Comparison of ENCODE assay signal across 27 cellular contexts in genomic region chr9:35643046-35643445, GRCh38. TPM values are rescaled to one million over a fixed set of nuclear protein-coding genes. Genes with fewer than 3 reads are reported as not detected.
"Had no signal": no experiment of that assay in that cellular context is flagged by ENCODE, and none has a peak within 500 bp of the region (broad histone marks: within the 10 kb centered on the region; RNA-seq: fewer than 3 reads in every experiment).

No MANE protein-coding gene starts in this region.

- H3K9ac ChIP-seq: SK-N-SH had no signal

- H3K4me1 ChIP-seq: breast epithelium, SJCRH30 had no signal

- DNase-seq: activated CD4-positive, alpha-beta T cell treated with anti-CD3 and anti-CD28 coated beads for 4 hours; activated CD8-positive, alpha-beta memory T cell treated with anti-CD3 and anti-CD28 coated beads, Interleukin-2, amount 50 U/mL, for 4 hours; activated CD8-positive, alpha-beta T cell treated with anti-CD3 and anti-CD28 coated beads for 36 hours; activated effector memory CD4-positive, alpha-beta T cell treated with Interleukin-2 at 50 U/mL for 16 hours; activated naive CD4-positive, alpha-beta T cell; activated T-cell treated with anti-CD3 and anti-CD28 coated beads, Interleukin-2, amount 50 U/mL, for 1 hour; aorta; caudate nucleus; MG63; MV-4-11; NCI-H1092 treated with DMSO at 0.1 percent for 48 hours; NCI-H1417 treated with DMSO at 0.1 percent for 48 hours; NCI-H1694 treated with DMSO at 0.1 percent for 48 hours; NCI-H2081; NCI-H446; NCI-H524; Right ventricle myocardium superior; SJCRH30; SK-N-SH; T-helper 1 cell had no signal

- ATAC-seq: activated CD8-positive, alpha-beta T cell treated with anti-CD3 and anti-CD28 coated beads for 36 hours had no signal

- H3K27me3 ChIP-seq: breast epithelium, MG63, Peyer's patch, SJCRH30 had no signal

- H3K4me3 Mint-ChIP-seq: activated CD8-positive, alpha-beta T cell treated with anti-CD3 and anti-CD28 coated beads for 36 hours; activated naive CD4-positive, alpha-beta T cell treated with anti-CD3 and anti-CD28 coated beads, Interleukin-2, amount 50 U/mL, for 24 hours; activated T-helper 1 cell treated with anti-CD3 and anti-CD28 coated beads, Interleukin-12 subunit alpha, Interleukin-12 subunit beta, Interleukin-2, Interleukin-4 antibody, amounts not matched to agents 30 ng/mL and 10 ng/mL and 1 ng/mL, durations not matched to agents 14 hours and 24 hours and 36 hours had no signal

- H3K27ac Mint-ChIP-seq: activated CD8-positive, alpha-beta T cell treated with anti-CD3 and anti-CD28 coated beads for 36 hours; activated naive CD4-positive, alpha-beta T cell treated with anti-CD3 and anti-CD28 coated beads, Interleukin-2, amount 50 U/mL, for 24 hours; activated T-helper 1 cell treated with anti-CD3 and anti-CD28 coated beads, Interleukin-12 subunit alpha, Interleukin-12 subunit beta, Interleukin-2, Interleukin-4 antibody, amounts not matched to agents 30 ng/mL and 10 ng/mL and 1 ng/mL, durations not matched to agents 14 hours and 24 hours and 36 hours had no signal

- H3K27ac ChIP-seq: breast epithelium, Peyer's patch, RWPE1, SJCRH30, VCaP had no signal

- H3K9me3 ChIP-seq: breast epithelium, Peyer's patch, SJCRH30, SK-N-SH had no signal

- H3K4me3 ChIP-seq: breast epithelium, MG63, Peyer's patch, SJCRH30 had no signal

- H3K4me2 ChIP-seq: SK-N-SH had no signal

- H3K9me3 Mint-ChIP-seq: activated naive CD4-positive, alpha-beta T cell treated with anti-CD3 and anti-CD28 coated beads, Interleukin-2, amount 50 U/mL, for 24 hours had no signal

- H3K27me3 Mint-ChIP-seq: activated CD8-positive, alpha-beta T cell treated with anti-CD3 and anti-CD28 coated beads for 36 hours; activated naive CD4-positive, alpha-beta T cell treated with anti-CD3 and anti-CD28 coated beads, Interleukin-2, amount 50 U/mL, for 24 hours had no signal

RNA-seq across cellular contexts. Expression of gene SIT1, which starts 7.7 kb away (rescaled TPM):
- total RNA-seq: cerebellum, Right ventricle myocardium superior, SJCRH30 had no signal
- polyA plus RNA-seq: SK-N-SH had no signal

RNA-seq across cellular contexts. Expression of gene RMRP, which starts 14.8 kb away (rescaled TPM):
- polyA plus RNA-seq: aorta had no signal

RNA-seq across cellular contexts. Expression of gene CD72, which starts 24.8 kb away (rescaled TPM):
- total RNA-seq: SJCRH30 had no signal
